Comparison of ENCODE assay signal across 8 cellular contexts in genomic region chr3:45064512-45065372, GRCh38. TPM values are rescaled to one million over a fixed set of nuclear protein-coding genes. Genes with fewer than 3 reads are reported as not detected.
DNase-seq lines count a peak whose midpoint lies in the region; ATAC-seq and TF ChIP-seq lines count a peak whose summit lies in the region.

No MANE protein-coding gene starts in this region.

- no peaks in the 10 kb centered on the region for H3K36me3 Mint-ChIP-seq in activated T-helper 17 cell treated with anti-CD3 and anti-CD28 coated beads, Interleukin-2, amount 50 U/mL, for 72 hours (ENCODE audit: low read depth)

- H3K4me3 ChIP-seq in dorsolateral prefrontal cortex (no peak overlapping the region), OCI-LY7 (ENCODE audit: low read depth, low read length, poor library complexity, severe bottlenecking) (no peak overlapping the region)

- TF ChIP-seq CTCF in dorsolateral prefrontal cortex (IDR thresholded peaks at IDR 0.05 in 54 of 56, conservative IDR thresholded peaks at IDR 0.05 in 2 of 56; ENCODE audit: low read depth in 1 of 56, partially characterized antibody in 56 of 56) (no peak), OCI-LY7 (conservative IDR thresholded peaks at IDR 0.05; ENCODE audit: low read length) (no peak)

- no peaks in the 10 kb centered on the region for H4K20me1 ChIP-seq in OCI-LY7 (ENCODE audit: insufficient read depth, low read length)

- no peaks in the 10 kb centered on the region for H3K9me3 Mint-ChIP-seq in activated T-helper 17 cell treated with anti-CD3 and anti-CD28 coated beads, Interleukin-2, amount 50 U/mL, for 72 hours

- POLR2A ChIA-PET in OCI-LY7 (lab: Charles Lee): no interaction called here

- CTCF ChIA-PET in OCI-LY7 (lab: Charles Lee; ENCODE audit: unreplicated experiment): no interaction called here

- no peaks in the 10 kb centered on the region for H3K9me2 ChIP-seq in OCI-LY7 (ENCODE audit: insufficient read depth, low read length)

- no TSS peak for BruUV-seq in OCI-LY7 (replicated peaks; lab: Mats Ljungman, UMichigan)

- peak overlapping the region in 9 of 59 donors; percentile 5 to 65 (median 32) for H3K27ac ChIP-seq in dorsolateral prefrontal cortex
- no peak overlapping the region for H3K27ac ChIP-seq in OCI-LY7 (ENCODE audit: low read depth, low read length, poor library complexity, severe bottlenecking)

- DNase-seq in OCI-M1 (lab: John Stamatoyannopoulos, UW) (peak; percentile 98), kidney tubule cell (ENCODE audit: low spot score) (peak; percentile 87), dorsolateral prefrontal cortex (no peak), OCI-LY7 (ENCODE audit: low spot score) (no peak)
- DNase-seq in stimulated activated naive CD4-positive, alpha-beta T cell treated with Interleukin-2 at 50 U/mL for 16 hours (lab: John Stamatoyannopoulos, UW): peak; percentile 43

- peak overlapping the region; percentile 90 for H3K27ac Mint-ChIP-seq in activated T-helper 17 cell treated with anti-CD3 and anti-CD28 coated beads, Interleukin-2, amount 50 U/mL, for 72 hours

- H3K27me3 ChIP-seq in dorsolateral prefrontal cortex: peaks cover 0 to 3% (median 0%) of the 10 kb centered on the region in 45 donors

- H3K79me2 ChIP-seq in OCI-LY7 (ENCODE audit: insufficient read depth, low read depth, low read length): no peaks in the 10 kb centered on the region

- no peaks in the 10 kb centered on the region for H3K4me1 ChIP-seq in OCI-LY7 (ENCODE audit: insufficient read depth, low read length, poor library complexity, severe bottlenecking)

- H3K9me3 ChIP-seq in OCI-LY7 (ENCODE audit: low read length): no peaks in the 10 kb centered on the region

- peaks cover 23% of the 10 kb centered on the region for H3K4me1 Mint-ChIP-seq in activated T-helper 17 cell treated with anti-CD3 and anti-CD28 coated beads, Interleukin-2, amount 50 U/mL, for 72 hours

- intact Hi-C loops in dorsolateral prefrontal cortex (cut with DNase I): no loop called here
- intact Hi-C loops in OCI-LY7 (cut with micrococcal nuclease; ENCODE audit: unreplicated experiment): no loop called here

- no peaks in the 10 kb centered on the region for H3K36me3 ChIP-seq in OCI-LY7 (ENCODE audit: insufficient read depth, low read length)

- peak overlapping the region; percentile 64 for H3K4me3 Mint-ChIP-seq in activated T-helper 17 cell treated with anti-CD3 and anti-CD28 coated beads, Interleukin-2, amount 50 U/mL, for 72 hours

- no peak overlapping the region for H2AFZ ChIP-seq in OCI-LY7 (ENCODE audit: low read length)

- H3K4me2 ChIP-seq in OCI-LY7 (ENCODE audit: low read length): no peak overlapping the region

- ATAC-seq in activated T-helper 17 cell treated with anti-CD3 and anti-CD28 coated beads, Interleukin-2, amount 50 U/mL, for 72 hours (replicated peaks): peak; percentile 84
- ATAC-seq in GM21528 (IDR thresholded peaks at IDR 0.05; ENCODE audit: low FRiP score, unreplicated experiment) (no peak), HG02610 (IDR thresholded peaks at IDR 0.05; ENCODE audit: unreplicated experiment) (no peak)

- H3K27me3 Mint-ChIP-seq in activated T-helper 17 cell treated with anti-CD3 and anti-CD28 coated beads, Interleukin-2, amount 50 U/mL, for 72 hours: no peaks in the 10 kb centered on the region

RNA-seq across cellular contexts. Expression of gene CLEC3B, which starts 38.6 kb away (rescaled TPM):
- total RNA-seq in activated T-helper 17 cell treated with anti-CD3 and anti-CD28 coated beads, Interleukin-2, amount 50 U/mL, for 72 hours: under 1 TPM; 0.37 to 0.66 TPM
- total RNA-seq in dorsolateral prefrontal cortex (10 to 100 TPM in 83 of 120 experiments, 1 to 10 TPM in 37; 1.3 to 68.1 (median 13.9) TPM), OCI-LY7 (2022) (not detected in 2 replicates)
- total RNA-seq in OCI-LY7 (2014; rRNA removed; shearing (Covaris generic)): 1.3 TPM in 1 of 2 replicates, not detected in the other

Comparison
In these comparisons a context has a peak if more than half of its experiments do, and no peak if none do; other contexts are left out.
1. DNase-seq: peak in OCI-M1 (single experiment), kidney tubule cell (single experiment) and stimulated activated naive CD4-positive, alpha-beta T cell treated with Interleukin-2 at 50 U/mL for 16 hours (single experiment); none in dorsolateral prefrontal cortex (0 of 10) and OCI-LY7 (single experiment).